29 cellular contexts compared by ENCODE assay signal in the genomic region with DNA sequence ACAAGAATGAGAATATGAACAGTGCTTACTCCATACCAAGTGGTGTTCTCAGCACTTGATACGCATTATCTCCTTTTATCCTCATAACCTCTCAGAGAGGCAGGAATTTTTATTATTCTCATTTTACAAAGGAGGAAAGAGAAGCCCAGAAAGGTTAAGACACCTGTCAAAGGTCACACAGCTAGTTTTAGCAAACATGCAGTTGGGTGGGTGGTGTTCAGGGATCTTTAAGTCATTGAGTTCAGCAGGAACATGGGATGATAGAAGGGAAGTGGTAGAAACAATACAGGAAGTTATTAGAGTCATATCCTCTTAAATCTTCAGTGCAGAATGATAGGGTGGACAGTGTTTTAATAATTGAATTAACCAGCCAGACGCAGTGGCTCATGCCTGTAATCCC.
"Had no signal": no experiment of that assay in that cellular context is flagged by ENCODE, and none has a peak within 500 bp of the region (broad histone marks: within the 10 kb centered on the region; RNA-seq: fewer than 3 reads in every experiment).

No MANE protein-coding gene starts in this region.

- H3K27ac Mint-ChIP-seq: stimulated activated effector memory CD8-positive, alpha-beta T cell treated with anti-CD3 and anti-CD28 coated beads, Interleukin-12 subunit alpha, Interleukin-12 subunit beta, amount 100 ng/mL, for 72 hours; stimulated activated memory B cell treated with anti-CD40 and anti-IgM and Interleukin-4, amounts not matched to agents 10 μg/mL and 1 μg/mL and 100 μg/mL, for 72 hours; stimulated activated naive B cell treated with anti-CD40 and anti-IgM and Interleukin-4, amounts not matched to agents 10 μg/mL and 1 μg/mL and 100 μg/mL, for 72 hours; stimulated activated naive CD8-positive, alpha-beta T cell treated with anti-CD3 and anti-CD28 coated beads, Interleukin-15, amount 100 ng/mL, for 72 hours; stimulated activated naive CD8-positive, alpha-beta T cell treated with anti-CD3 and anti-CD28 coated beads, Interleukin-15, Interleukin-2, amounts not matched to agents 100 ng/mL and 50 ng/mL, for 24 hours; type B pancreatic cell had no signal

- H3K9me3 Mint-ChIP-seq: type B pancreatic cell had no signal

- H3K27me3 ChIP-seq: suprapubic skin, testis, tibial nerve, upper lobe of left lung, upper lobe of right lung, uterus, vagina had no signal

- ATAC-seq: stimulated activated effector memory CD8-positive, alpha-beta T cell treated with anti-CD3 and anti-CD28 coated beads, Interleukin-12 subunit alpha, Interleukin-12 subunit beta, amount 100 ng/mL, for 72 hours; stimulated activated memory B cell treated with anti-CD40 and anti-IgM and Interleukin-4, amounts not matched to agents 10 μg/mL and 1 μg/mL and 100 μg/mL, for 72 hours; stimulated activated naive B cell treated with anti-CD40 and anti-IgM and Interleukin-4, amounts not matched to agents 10 μg/mL and 1 μg/mL and 100 μg/mL, for 72 hours; stimulated activated naive CD8-positive, alpha-beta T cell treated with anti-CD3 and anti-CD28 coated beads, Interleukin-15, amount 100 ng/mL, for 72 hours; stimulated activated naive CD8-positive, alpha-beta T cell treated with anti-CD3 and anti-CD28 coated beads, Interleukin-15, Interleukin-2, amounts not matched to agents 100 U/mL and 50 U/mL, for 24 hours; upper lobe of right lung had no signal

- H3K4me1 ChIP-seq: thyroid gland, transverse colon, uterus had no signal

- H3K4me3 Mint-ChIP-seq: stimulated activated effector memory CD8-positive, alpha-beta T cell treated with anti-CD3 and anti-CD28 coated beads, Interleukin-12 subunit alpha, Interleukin-12 subunit beta, amount 100 ng/mL, for 72 hours; stimulated activated memory B cell treated with anti-CD40 and anti-IgM and Interleukin-4, amounts not matched to agents 10 μg/mL and 1 μg/mL and 100 μg/mL, for 72 hours; stimulated activated naive B cell treated with anti-CD40 and anti-IgM and Interleukin-4, amounts not matched to agents 10 μg/mL and 1 μg/mL and 100 μg/mL, for 72 hours; stimulated activated naive CD8-positive, alpha-beta T cell treated with anti-CD3 and anti-CD28 coated beads, Interleukin-15, amount 100 ng/mL, for 72 hours; stimulated activated naive CD8-positive, alpha-beta T cell treated with anti-CD3 and anti-CD28 coated beads, Interleukin-15, Interleukin-2, amounts not matched to agents 100 ng/mL and 50 ng/mL, for 24 hours; type B pancreatic cell had no signal

- H3K4me1 Mint-ChIP-seq: stimulated activated effector memory CD8-positive, alpha-beta T cell treated with anti-CD3 and anti-CD28 coated beads, Interleukin-12 subunit alpha, Interleukin-12 subunit beta, amount 100 ng/mL, for 72 hours; stimulated activated memory B cell treated with anti-CD40 and anti-IgM and Interleukin-4, amounts not matched to agents 10 μg/mL and 1 μg/mL and 100 μg/mL, for 72 hours; stimulated activated naive CD8-positive, alpha-beta T cell treated with anti-CD3 and anti-CD28 coated beads, Interleukin-15, amount 100 ng/mL, for 72 hours had no signal

- H3K9me3 ChIP-seq: testis, thoracic aorta, thyroid gland, tibial artery, upper lobe of right lung, uterus, vagina had no signal

- DNase-seq: stimulated activated CD4-positive, alpha-beta T cell treated with anti-CD3 and anti-CD28 coated beads, Interleukin-2, amount 100 ng/mL, for 48 hours; stimulated activated CD4-positive, alpha-beta T cell treated with anti-CD3 and anti-CD28 coated beads, Interleukin-4, amount 100 ng/mL, for 1 hour; stimulated activated CD4-positive, alpha-beta T cell treated with anti-CD3 and anti-CD28 coated beads, Interleukin-4, amount 100 ng/mL, for 24 hours; stimulated activated CD4-positive, alpha-beta T cell treated with anti-CD3 and anti-CD28 coated beads, Interleukin-4, amount 100 ng/mL, for 4 hours; stimulated activated CD8-positive, alpha-beta memory T cell treated with anti-CD3 and anti-CD28 coated beads, Interleukin-4, amount 100 ng/mL, for 48 hours; stimulated activated naive B cell treated with anti-CD40 and anti-IgM and Interleukin-4, amounts not matched to agents 10 μg/mL and 1 μg/mL and 100 μg/mL, for 72 hours; stimulated activated naive CD4-positive, alpha-beta T cell; stimulated activated naive CD4-positive, alpha-beta T cell treated with Interleukin-2 at 50 U/mL for 16 hours; stimulated activated naive CD8-positive, alpha-beta T cell treated with anti-CD3 and anti-CD28 coated beads, Interleukin-15, amount 100 ng/mL, for 72 hours; stimulated activated naive CD8-positive, alpha-beta T cell treated with anti-CD3 and anti-CD28 coated beads, Interleukin-15, Interleukin-2, amounts not matched to agents 100 U/mL and 50 U/mL, for 24 hours; stomach; substantia nigra; testis; thyroid gland; tibial artery; transverse colon; trophoblast cell; upper lobe of right lung; uterus had no signal

- H3K36me3 Mint-ChIP-seq: stimulated activated effector memory CD8-positive, alpha-beta T cell treated with anti-CD3 and anti-CD28 coated beads, Interleukin-12 subunit alpha, Interleukin-12 subunit beta, amount 100 ng/mL, for 72 hours; stimulated activated memory B cell treated with anti-CD40 and anti-IgM and Interleukin-4, amounts not matched to agents 10 μg/mL and 1 μg/mL and 100 μg/mL, for 72 hours; stimulated activated naive B cell treated with anti-CD40 and anti-IgM and Interleukin-4, amounts not matched to agents 10 μg/mL and 1 μg/mL and 100 μg/mL, for 72 hours; type B pancreatic cell had no signal

- FAIRE-seq: urothelium cell line had no signal

- H3K27ac ChIP-seq: stomach, suprapubic skin, testis, thoracic aorta, thyroid gland, tibial artery, tibial nerve, transverse colon, upper lobe of left lung, upper lobe of right lung, uterus, vagina had no signal

- H3K4me3 ChIP-seq: stomach, suprapubic skin, testis, thoracic aorta, thyroid gland, tibial artery, tibial nerve, transverse colon, upper lobe of left lung, upper lobe of right lung, uterus, vagina had no signal

- H3K36me3 ChIP-seq: stomach, suprapubic skin, thoracic aorta, thyroid gland, tibial artery, tibial nerve, transverse colon, upper lobe of left lung, upper lobe of right lung, uterus, vagina had no signal
